ENCODE assay signal across 1 cellular context in genomic region chr19:4402171-4403004, GRCh38.
A peak's percentile ranks its signal among the peaks of the same experiment; 100 is the strongest.
TF ChIP-seq lines count a peak whose summit lies in the region.

A gene with protein sequence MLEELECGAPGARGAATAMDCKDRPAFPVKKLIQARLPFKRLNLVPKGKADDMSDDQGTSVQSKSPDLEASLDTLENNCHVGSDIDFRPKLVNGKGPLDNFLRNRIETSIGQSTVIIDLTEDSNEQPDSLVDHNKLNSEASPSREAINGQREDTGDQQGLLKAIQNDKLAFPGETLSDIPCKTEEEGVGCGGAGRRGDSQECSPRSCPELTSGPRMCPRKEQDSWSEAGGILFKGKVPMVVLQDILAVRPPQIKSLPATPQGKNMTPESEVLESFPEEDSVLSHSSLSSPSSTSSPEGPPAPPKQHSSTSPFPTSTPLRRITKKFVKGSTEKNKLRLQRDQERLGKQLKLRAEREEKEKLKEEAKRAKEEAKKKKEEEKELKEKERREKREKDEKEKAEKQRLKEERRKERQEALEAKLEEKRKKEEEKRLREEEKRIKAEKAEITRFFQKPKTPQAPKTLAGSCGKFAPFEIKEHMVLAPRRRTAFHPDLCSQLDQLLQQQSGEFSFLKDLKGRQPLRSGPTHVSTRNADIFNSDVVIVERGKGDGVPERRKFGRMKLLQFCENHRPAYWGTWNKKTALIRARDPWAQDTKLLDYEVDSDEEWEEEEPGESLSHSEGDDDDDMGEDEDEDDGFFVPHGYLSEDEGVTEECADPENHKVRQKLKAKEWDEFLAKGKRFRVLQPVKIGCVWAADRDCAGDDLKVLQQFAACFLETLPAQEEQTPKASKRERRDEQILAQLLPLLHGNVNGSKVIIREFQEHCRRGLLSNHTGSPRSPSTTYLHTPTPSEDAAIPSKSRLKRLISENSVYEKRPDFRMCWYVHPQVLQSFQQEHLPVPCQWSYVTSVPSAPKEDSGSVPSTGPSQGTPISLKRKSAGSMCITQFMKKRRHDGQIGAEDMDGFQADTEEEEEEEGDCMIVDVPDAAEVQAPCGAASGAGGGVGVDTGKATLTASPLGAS (plus strand): TSS chr19:4402640. CDS start chr19:4402763, 123 bp downstream.

TF ChIP-seq in HepG2, 621 proteins besides CTCF, POLR2A, EP300 and RAD21 (continued from another document and continues in another):
- TF ChIP-seq, protein P1, sequence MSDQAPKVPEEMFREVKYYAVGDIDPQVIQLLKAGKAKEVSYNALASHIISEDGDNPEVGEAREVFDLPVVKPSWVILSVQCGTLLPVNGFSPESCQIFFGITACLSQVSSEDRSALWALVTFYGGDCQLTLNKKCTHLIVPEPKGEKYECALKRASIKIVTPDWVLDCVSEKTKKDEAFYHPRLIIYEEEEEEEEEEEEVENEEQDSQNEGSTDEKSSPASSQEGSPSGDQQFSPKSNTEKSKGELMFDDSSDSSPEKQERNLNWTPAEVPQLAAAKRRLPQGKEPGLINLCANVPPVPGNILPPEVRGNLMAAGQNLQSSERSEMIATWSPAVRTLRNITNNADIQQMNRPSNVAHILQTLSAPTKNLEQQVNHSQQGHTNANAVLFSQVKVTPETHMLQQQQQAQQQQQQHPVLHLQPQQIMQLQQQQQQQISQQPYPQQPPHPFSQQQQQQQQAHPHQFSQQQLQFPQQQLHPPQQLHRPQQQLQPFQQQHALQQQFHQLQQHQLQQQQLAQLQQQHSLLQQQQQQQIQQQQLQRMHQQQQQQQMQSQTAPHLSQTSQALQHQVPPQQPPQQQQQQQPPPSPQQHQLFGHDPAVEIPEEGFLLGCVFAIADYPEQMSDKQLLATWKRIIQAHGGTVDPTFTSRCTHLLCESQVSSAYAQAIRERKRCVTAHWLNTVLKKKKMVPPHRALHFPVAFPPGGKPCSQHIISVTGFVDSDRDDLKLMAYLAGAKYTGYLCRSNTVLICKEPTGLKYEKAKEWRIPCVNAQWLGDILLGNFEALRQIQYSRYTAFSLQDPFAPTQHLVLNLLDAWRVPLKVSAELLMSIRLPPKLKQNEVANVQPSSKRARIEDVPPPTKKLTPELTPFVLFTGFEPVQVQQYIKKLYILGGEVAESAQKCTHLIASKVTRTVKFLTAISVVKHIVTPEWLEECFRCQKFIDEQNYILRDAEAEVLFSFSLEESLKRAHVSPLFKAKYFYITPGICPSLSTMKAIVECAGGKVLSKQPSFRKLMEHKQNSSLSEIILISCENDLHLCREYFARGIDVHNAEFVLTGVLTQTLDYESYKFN (CRISPR knock-in tag; conservative IDR thresholded peaks at IDR 0.05) = no peak
- TF ChIP-seq KDM4B (CRISPR knock-in tag; IDR thresholded peaks at IDR 0.05) = 0 out of 2 replicates have a peak, but pooled peaks have one; percentile 20
- TF ChIP-seq ZNF670 (CRISPR knock-in tag; IDR thresholded peaks at IDR 0.05; ENCODE audit: borderline replicate concordance) = no peak
- no peak for TF ChIP-seq ZKSCAN1 (IDR thresholded peaks at IDR 0.05; ENCODE audit: low read length)
- no peak for TF ChIP-seq ZNF782 (CRISPR knock-in tag; IDR thresholded peaks at IDR 0.05; ENCODE audit: borderline replicate concordance)
- TF ChIP-seq YEATS2 (CRISPR knock-in tag; IDR thresholded peaks at IDR 0.05; ENCODE audit: borderline replicate concordance) = peak; percentile 95
- no peak for TF ChIP-seq HMGA1 (CRISPR knock-in tag; conservative IDR thresholded peaks at IDR 0.05)
- TF ChIP-seq ZNF251 (CRISPR knock-in tag; IDR thresholded peaks at IDR 0.05) = no peak
- no peak for TF ChIP-seq ZNF275 (CRISPR knock-in tag; IDR thresholded peaks at IDR 0.05; ENCODE audit: borderline replicate concordance)
- TF ChIP-seq THAP11 (CRISPR knock-in tag; IDR thresholded peaks at IDR 0.05) = peak; percentile 85
- TF ChIP-seq MIXL1 (CRISPR knock-in tag; IDR thresholded peaks at IDR 0.05) = no peak
- TF ChIP-seq ZNF816 (CRISPR knock-in tag; IDR thresholded peaks at IDR 0.05; ENCODE audit: borderline replicate concordance) = no peak
- TF ChIP-seq, protein P2, sequence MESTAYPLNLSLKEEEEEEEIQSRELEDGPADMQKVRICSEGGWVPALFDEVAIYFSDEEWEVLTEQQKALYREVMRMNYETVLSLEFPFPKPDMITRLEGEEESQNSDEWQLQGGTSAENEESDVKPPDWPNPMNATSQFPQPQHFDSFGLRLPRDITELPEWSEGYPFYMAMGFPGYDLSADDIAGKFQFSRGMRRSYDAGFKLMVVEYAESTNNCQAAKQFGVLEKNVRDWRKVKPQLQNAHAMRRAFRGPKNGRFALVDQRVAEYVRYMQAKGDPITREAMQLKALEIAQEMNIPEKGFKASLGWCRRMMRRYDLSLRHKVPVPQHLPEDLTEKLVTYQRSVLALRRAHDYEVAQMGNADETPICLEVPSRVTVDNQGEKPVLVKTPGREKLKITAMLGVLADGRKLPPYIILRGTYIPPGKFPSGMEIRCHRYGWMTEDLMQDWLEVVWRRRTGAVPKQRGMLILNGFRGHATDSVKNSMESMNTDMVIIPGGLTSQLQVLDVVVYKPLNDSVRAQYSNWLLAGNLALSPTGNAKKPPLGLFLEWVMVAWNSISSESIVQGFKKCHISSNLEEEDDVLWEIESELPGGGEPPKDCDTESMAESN (CRISPR knock-in tag; conservative IDR thresholded peaks at IDR 0.05) = peak; percentile 86
- no peak for TF ChIP-seq PBX3 (CRISPR knock-in tag; IDR thresholded peaks at IDR 0.05; ENCODE audit: borderline replicate concordance)
- TF ChIP-seq TCF7 (IDR thresholded peaks at IDR 0.05; ENCODE audit: low read depth) = no peak
- no peak for TF ChIP-seq NONO (IDR thresholded peaks at IDR 0.05)
- no peak for TF ChIP-seq NONO (CRISPR knock-in tag; conservative IDR thresholded peaks at IDR 0.05)
- TF ChIP-seq ZNF776 (CRISPR knock-in tag; IDR thresholded peaks at IDR 0.05) = peak; percentile 79; the same call in 1 of the 2 replicates
- no peak for TF ChIP-seq SMAD1 (CRISPR knock-in tag; IDR thresholded peaks at IDR 0.05; ENCODE audit: borderline replicate concordance, low read depth)
- no peak for TF ChIP-seq KDM6A (CRISPR knock-in tag; IDR thresholded peaks at IDR 0.05; ENCODE audit: low read depth)
- no peak for TF ChIP-seq NFE2 (CRISPR knock-in tag; IDR thresholded peaks at IDR 0.05)
- TF ChIP-seq, protein P3, sequence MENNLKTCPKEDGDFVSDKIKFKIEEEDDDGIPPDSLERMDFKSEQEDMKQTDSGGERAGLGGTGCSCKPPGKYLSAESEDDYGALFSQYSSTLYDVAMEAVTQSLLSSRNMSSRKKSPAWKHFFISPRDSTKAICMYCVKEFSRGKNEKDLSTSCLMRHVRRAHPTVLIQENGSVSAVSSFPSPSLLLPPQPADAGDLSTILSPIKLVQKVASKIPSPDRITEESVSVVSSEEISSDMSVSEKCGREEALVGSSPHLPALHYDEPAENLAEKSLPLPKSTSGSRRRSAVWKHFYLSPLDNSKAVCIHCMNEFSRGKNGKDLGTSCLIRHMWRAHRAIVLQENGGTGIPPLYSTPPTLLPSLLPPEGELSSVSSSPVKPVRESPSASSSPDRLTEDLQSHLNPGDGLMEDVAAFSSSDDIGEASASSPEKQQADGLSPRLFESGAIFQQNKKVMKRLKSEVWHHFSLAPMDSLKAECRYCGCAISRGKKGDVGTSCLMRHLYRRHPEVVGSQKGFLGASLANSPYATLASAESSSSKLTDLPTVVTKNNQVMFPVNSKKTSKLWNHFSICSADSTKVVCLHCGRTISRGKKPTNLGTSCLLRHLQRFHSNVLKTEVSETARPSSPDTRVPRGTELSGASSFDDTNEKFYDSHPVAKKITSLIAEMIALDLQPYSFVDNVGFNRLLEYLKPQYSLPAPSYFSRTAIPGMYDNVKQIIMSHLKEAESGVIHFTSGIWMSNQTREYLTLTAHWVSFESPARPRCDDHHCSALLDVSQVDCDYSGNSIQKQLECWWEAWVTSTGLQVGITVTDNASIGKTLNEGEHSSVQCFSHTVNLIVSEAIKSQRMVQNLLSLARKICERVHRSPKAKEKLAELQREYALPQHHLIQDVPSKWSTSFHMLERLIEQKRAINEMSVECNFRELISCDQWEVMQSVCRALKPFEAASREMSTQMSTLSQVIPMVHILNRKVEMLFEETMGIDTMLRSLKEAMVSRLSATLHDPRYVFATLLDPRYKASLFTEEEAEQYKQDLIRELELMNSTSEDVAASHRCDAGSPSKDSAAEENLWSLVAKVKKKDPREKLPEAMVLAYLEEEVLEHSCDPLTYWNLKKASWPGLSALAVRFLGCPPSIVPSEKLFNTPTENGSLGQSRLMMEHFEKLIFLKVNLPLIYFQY (CRISPR knock-in tag; IDR thresholded peaks at IDR 0.05; ENCODE audit: borderline replicate concordance) = no peak
- TF ChIP-seq PRPF4 (IDR thresholded peaks at IDR 0.05; ENCODE audit: low read depth, low read length, poor library complexity, severe bottlenecking) = no peak
- no peak for TF ChIP-seq MTA1 (CRISPR knock-in tag; IDR thresholded peaks at IDR 0.05; ENCODE audit: borderline replicate concordance)
- TF ChIP-seq, protein P4, sequence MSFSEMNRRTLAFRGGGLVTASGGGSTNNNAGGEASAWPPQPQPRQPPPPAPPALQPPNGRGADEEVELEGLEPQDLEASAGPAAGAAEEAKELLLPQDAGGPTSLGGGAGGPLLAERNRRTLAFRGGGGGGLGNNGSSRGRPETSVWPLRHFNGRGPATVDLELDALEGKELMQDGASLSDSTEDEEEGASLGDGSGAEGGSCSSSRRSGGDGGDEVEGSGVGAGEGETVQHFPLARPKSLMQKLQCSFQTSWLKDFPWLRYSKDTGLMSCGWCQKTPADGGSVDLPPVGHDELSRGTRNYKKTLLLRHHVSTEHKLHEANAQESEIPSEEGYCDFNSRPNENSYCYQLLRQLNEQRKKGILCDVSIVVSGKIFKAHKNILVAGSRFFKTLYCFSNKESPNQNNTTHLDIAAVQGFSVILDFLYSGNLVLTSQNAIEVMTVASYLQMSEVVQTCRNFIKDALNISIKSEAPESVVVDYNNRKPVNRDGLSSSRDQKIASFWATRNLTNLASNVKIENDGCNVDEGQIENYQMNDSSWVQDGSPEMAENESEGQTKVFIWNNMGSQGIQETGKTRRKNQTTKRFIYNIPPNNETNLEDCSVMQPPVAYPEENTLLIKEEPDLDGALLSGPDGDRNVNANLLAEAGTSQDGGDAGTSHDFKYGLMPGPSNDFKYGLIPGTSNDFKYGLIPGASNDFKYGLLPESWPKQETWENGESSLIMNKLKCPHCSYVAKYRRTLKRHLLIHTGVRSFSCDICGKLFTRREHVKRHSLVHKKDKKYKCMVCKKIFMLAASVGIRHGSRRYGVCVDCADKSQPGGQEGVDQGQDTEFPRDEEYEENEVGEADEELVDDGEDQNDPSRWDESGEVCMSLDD (CRISPR knock-in tag; IDR thresholded peaks at IDR 0.05; ENCODE audit: borderline replicate concordance) = 0 out of 2 replicates have a peak, but pooled peaks have one; percentile 17
- peak; percentile 65 for TF ChIP-seq KAT8 (CRISPR knock-in tag; IDR thresholded peaks at IDR 0.05)
- TF ChIP-seq MAFG (CRISPR knock-in tag; IDR thresholded peaks at IDR 0.05) = no peak
- TF ChIP-seq TBP (CRISPR knock-in tag; IDR thresholded peaks at IDR 0.05) = no peak
- TF ChIP-seq KAT2B (IDR thresholded peaks at IDR 0.05; ENCODE audit: borderline replicate concordance, low read depth, low read length) = no peak
- TF ChIP-seq JDP2 (CRISPR knock-in tag; IDR thresholded peaks at IDR 0.05; ENCODE audit: borderline replicate concordance) = no peak
- no peak for TF ChIP-seq CCDC6 (CRISPR knock-in tag; IDR thresholded peaks at IDR 0.05)
- no peak for TF ChIP-seq KDM5B (CRISPR knock-in tag; IDR thresholded peaks at IDR 0.05; ENCODE audit: borderline replicate concordance)
- peak; percentile 98 for TF ChIP-seq ZNF142 (CRISPR knock-in tag; IDR thresholded peaks at IDR 0.05)
